28 cellular contexts compared by ENCODE assay signal in genomic region chr6:112592159-112592558, GRCh38.
"Had no signal": no experiment of that assay in that cellular context is flagged by ENCODE, and none has a peak within 500 bp of the region (broad histone marks: within the 10 kb centered on the region; RNA-seq: fewer than 3 reads in every experiment).

No MANE protein-coding gene starts in this region.

- H3K4me1 ChIP-seq: foreskin keratinocyte, pancreas, right atrium auricular region, thyroid gland, upper lobe of right lung had no signal

- H3K27ac ChIP-seq: brain microvascular endothelial cell, foreskin keratinocyte, pancreas, right atrium auricular region, thyroid gland, upper lobe of right lung had no signal

- DNase-seq: activated CD8-positive, alpha-beta memory T cell treated with anti-CD3 and anti-CD28 coated beads, Interleukin-2, amount 10 ng/mL, durations not matched to agents 7 days and 5 days; activated CD8-positive, alpha-beta T cell treated with anti-CD3 and anti-CD28 coated beads, Interleukin-2, amount 10 ng/mL, durations not matched to agents 7 days and 5 days; activated naive CD8-positive, alpha-beta T cell treated with anti-CD3 and anti-CD28 coated beads, Interleukin-2, amount 50 U/mL, for 24 hours; activated T-cell treated with anti-CD3 and anti-CD28 coated beads, Interleukin-2, amount 50 U/mL, for 48 hours; aorta; brain microvascular endothelial cell; caudate nucleus; cortex of kidney; heart left ventricle; hypothalamus; naive B cell; nucleus accumbens; pancreas; stimulated activated CD4-positive, alpha-beta T cell treated with anti-CD3 and anti-CD28 coated beads, Interleukin-1b, Interleukin-23, amount 100 ng/mL, for 48 hours; stimulated activated CD4-positive, alpha-beta T cell treated with anti-CD3 and anti-CD28 coated beads, Interleukin-4, amount 100 ng/mL, for 4 hours; stimulated activated CD8-positive, alpha-beta memory T cell treated with anti-CD3 and anti-CD28 coated beads, Interleukin-4, amount 100 ng/mL, for 48 hours; stimulated activated naive CD8-positive, alpha-beta T cell treated with anti-CD3 and anti-CD28 coated beads, Interleukin-15, amount 100 ng/mL, for 72 hours; T-helper 2 cell; thyroid gland; upper lobe of right lung had no signal

- H3K27me3 Mint-ChIP-seq: activated CD8-positive, alpha-beta memory T cell treated with anti-CD3 and anti-CD28 coated beads, Interleukin-2, amount 10 ng/mL, durations not matched to agents 7 days and 5 days; activated naive CD4-positive, alpha-beta T cell treated with anti-CD3 and anti-CD28 coated beads, Interleukin-2, amount 50 U/mL, for 24 hours; activated naive CD8-positive, alpha-beta T cell treated with anti-CD3 and anti-CD28 coated beads, Interleukin-2, amount 50 U/mL, for 24 hours; naive B cell; stimulated activated memory B cell treated with anti-CD40 and anti-IgM and Interleukin-4, amounts not matched to agents 10 μg/mL and 1 μg/mL and 100 μg/mL, for 72 hours; stimulated activated naive CD8-positive, alpha-beta T cell treated with anti-CD3 and anti-CD28 coated beads, Interleukin-15, amount 100 ng/mL, for 72 hours had no signal

- H3K4me3 Mint-ChIP-seq: activated CD8-positive, alpha-beta memory T cell treated with anti-CD3 and anti-CD28 coated beads, Interleukin-2, amount 10 ng/mL, durations not matched to agents 7 days and 5 days; activated CD8-positive, alpha-beta T cell treated with anti-CD3 and anti-CD28 coated beads, Interleukin-2, amount 10 ng/mL, durations not matched to agents 7 days and 5 days; activated naive CD4-positive, alpha-beta T cell treated with anti-CD3 and anti-CD28 coated beads, Interleukin-2, amount 50 U/mL, for 24 hours; activated naive CD8-positive, alpha-beta T cell treated with anti-CD3 and anti-CD28 coated beads, Interleukin-2, amount 50 U/mL, for 24 hours; mesothelial cell of epicardium; naive B cell; stimulated activated memory B cell treated with anti-CD40 and anti-IgM and Interleukin-4, amounts not matched to agents 10 μg/mL and 1 μg/mL and 100 μg/mL, for 72 hours; stimulated activated naive CD8-positive, alpha-beta T cell treated with anti-CD3 and anti-CD28 coated beads, Interleukin-15, amount 100 ng/mL, for 72 hours; WTC11 had no signal

- H3K36me3 Mint-ChIP-seq: activated CD8-positive, alpha-beta memory T cell treated with anti-CD3 and anti-CD28 coated beads, Interleukin-2, amount 10 ng/mL, durations not matched to agents 7 days and 5 days; activated naive CD4-positive, alpha-beta T cell treated with anti-CD3 and anti-CD28 coated beads, Interleukin-2, amount 50 U/mL, for 24 hours; naive B cell; stimulated activated memory B cell treated with anti-CD40 and anti-IgM and Interleukin-4, amounts not matched to agents 10 μg/mL and 1 μg/mL and 100 μg/mL, for 72 hours had no signal

- H3K27me3 ChIP-seq: brain microvascular endothelial cell, heart left ventricle, pancreas, right atrium auricular region, thyroid gland, upper lobe of right lung had no signal

- H3K27ac Mint-ChIP-seq: activated CD8-positive, alpha-beta memory T cell treated with anti-CD3 and anti-CD28 coated beads, Interleukin-2, amount 10 ng/mL, durations not matched to agents 7 days and 5 days; activated CD8-positive, alpha-beta T cell treated with anti-CD3 and anti-CD28 coated beads, Interleukin-2, amount 10 ng/mL, durations not matched to agents 7 days and 5 days; activated naive CD4-positive, alpha-beta T cell treated with anti-CD3 and anti-CD28 coated beads, Interleukin-2, amount 50 U/mL, for 24 hours; activated naive CD8-positive, alpha-beta T cell treated with anti-CD3 and anti-CD28 coated beads, Interleukin-2, amount 50 U/mL, for 24 hours; activated T-helper 2 cell treated with anti-CD3 and anti-CD28 coated beads, Interferon-gamma antibody, Interleukin-2, Interleukin-4, amounts not matched to agents 10 μg/mL and 5 μg/mL and 100 μg/mL, durations not matched to agents 14 hours and 24 hours and 36 hours; mesothelial cell of epicardium; naive B cell; stimulated activated memory B cell treated with anti-CD40 and anti-IgM and Interleukin-4, amounts not matched to agents 10 μg/mL and 1 μg/mL and 100 μg/mL, for 72 hours; stimulated activated naive CD8-positive, alpha-beta T cell treated with anti-CD3 and anti-CD28 coated beads, Interleukin-15, amount 100 ng/mL, for 72 hours; WTC11 had no signal

- H3K9me3 Mint-ChIP-seq: stimulated activated naive CD8-positive, alpha-beta T cell treated with anti-CD3 and anti-CD28 coated beads, Interleukin-15, amount 100 ng/mL, for 72 hours had no signal

- H3K9me3 ChIP-seq: pancreas, thyroid gland had no signal

- H3K4me2 ChIP-seq: smooth muscle cell had no signal

- H3K4me3 ChIP-seq: heart left ventricle, pancreas, right atrium auricular region, smooth muscle cell, thyroid gland, upper lobe of right lung had no signal

- H3K36me3 ChIP-seq: brain microvascular endothelial cell, heart left ventricle, pancreas, right atrium auricular region, thyroid gland, upper lobe of right lung had no signal

- H3K4me1 Mint-ChIP-seq: activated CD8-positive, alpha-beta memory T cell treated with anti-CD3 and anti-CD28 coated beads, Interleukin-2, amount 10 ng/mL, durations not matched to agents 7 days and 5 days; activated naive CD4-positive, alpha-beta T cell treated with anti-CD3 and anti-CD28 coated beads, Interleukin-2, amount 50 U/mL, for 24 hours; activated naive CD8-positive, alpha-beta T cell treated with anti-CD3 and anti-CD28 coated beads, Interleukin-2, amount 50 U/mL, for 24 hours; naive B cell; stimulated activated memory B cell treated with anti-CD40 and anti-IgM and Interleukin-4, amounts not matched to agents 10 μg/mL and 1 μg/mL and 100 μg/mL, for 72 hours; stimulated activated naive CD8-positive, alpha-beta T cell treated with anti-CD3 and anti-CD28 coated beads, Interleukin-15, amount 100 ng/mL, for 72 hours had no signal
